ENCODE assay signal across 24 cellular contexts in genomic region chrX:21400408-21401121, GRCh38. TPM values are rescaled to one million over a fixed set of nuclear protein-coding genes. Genes with fewer than 3 reads are reported as not detected.
DNase-seq lines count a peak whose midpoint lies in the region; ATAC-seq, FAIRE-seq and TF ChIP-seq lines count a peak whose summit lies in the region.
"Had no signal": no experiment of that assay in that cellular context is flagged by ENCODE, and none has a peak within 500 bp of the region (broad histone marks: within the 10 kb centered on the region; RNA-seq: fewer than 3 reads in every experiment).

No MANE protein-coding gene starts in this region.

- TF ChIP-seq RAD21 in A549 (conservative IDR thresholded peaks at IDR 0.05 in 1 of 2, IDR thresholded peaks at IDR 0.05 in 1 of 2), result no peak

- H3K4me3 Mint-ChIP-seq in activated B cell treated with CpG ODN at 0.5 μM for 24 hours, result no peak overlapping the region
- H3K4me3 Mint-ChIP-seq: CD8-positive, alpha-beta T cell; HFFc6; IgD-negative memory B cell had no signal

- H3K4me1 ChIP-seq in A549, result peaks cover 6% of the 10 kb centered on the region; the same call in 1 of the 3 replicates
- no peaks in the 10 kb centered on the region for H3K4me1 ChIP-seq in small intestine (ENCODE audit: control insufficient read depth in 2 of 2, insufficient read depth in 1 of 2, low read depth in 1 of 2, low read length in 1 of 2)
- no peaks in the 10 kb centered on the region for H3K4me1 ChIP-seq in ovary (ENCODE audit: insufficient read depth)
- H3K4me1 ChIP-seq in ascending aorta, result no peaks in the 10 kb centered on the region
- H3K4me1 ChIP-seq: BLaER1 treated with 17β-estradiol and CSF1 and Interleukin-3, amounts not matched to agents 10 nM and 100 nM had no signal

- CTCF ChIA-PET in A549 (lab: Yijun Ruan, JAX) (no interaction called here), activated B cell treated with CpG ODN at 0.5 μM for 24 hours (lab: Charles Lee) (no interaction called here)

- ATAC-seq in A549 (no peak), activated B cell treated with CpG ODN at 0.5 μM for 24 hours (ENCODE audit: low read depth) (no peak), GM18873 (IDR thresholded peaks at IDR 0.05; ENCODE audit: low FRiP score, unreplicated experiment) (no peak)
- ATAC-seq: CD8-positive, alpha-beta T cell; HCT116; HepG2 had no signal

- peaks cover 20% of the 10 kb centered on the region for H3K4me1 Mint-ChIP-seq in activated B cell treated with CpG ODN at 0.5 μM for 24 hours

- no peaks in the 10 kb centered on the region for H3K9me3 Mint-ChIP-seq in activated B cell treated with CpG ODN at 0.5 μM for 24 hours
- H3K9me3 Mint-ChIP-seq: CD8-positive, alpha-beta T cell; HFFc6; IgD-negative memory B cell had no signal

- H3K9me3 ChIP-seq in A549, result no peaks in the 10 kb centered on the region
- no peaks in the 10 kb centered on the region for H3K9me3 ChIP-seq in small intestine (ENCODE audit: control insufficient read depth, low read depth)
- no peaks in the 10 kb centered on the region for H3K9me3 ChIP-seq in ovary
- no peaks in the 10 kb centered on the region for H3K9me3 ChIP-seq in ascending aorta
- H3K9me3 ChIP-seq: BLaER1 treated with 17β-estradiol and CSF1 and Interleukin-3, amounts not matched to agents 10 nM and 100 nM had no signal

- no peak overlapping the region for H3K27ac ChIP-seq in A549
- H3K27ac ChIP-seq in small intestine (ENCODE audit: low read depth in 1 of 2, low read length in 1 of 2), result no peak overlapping the region
- H3K27ac ChIP-seq in ovary, result no peak overlapping the region
- H3K27ac ChIP-seq in ascending aorta, result no peak overlapping the region
- H3K27ac ChIP-seq: 22Rv1; BLaER1 treated with 17β-estradiol and CSF1 and Interleukin-3, amounts not matched to agents 10 nM and 100 nM had no signal

- H3K4me2 ChIP-seq in A549, result no peak overlapping the region
- H3K4me2 ChIP-seq: BLaER1 treated with 17β-estradiol and CSF1 and Interleukin-3, amounts not matched to agents 10 nM and 100 nM had no signal

- H3K4me3 ChIP-seq in A549, result no peak overlapping the region
- H3K4me3 ChIP-seq in small intestine (ENCODE audit: low read depth in 1 of 2, low read length in 2 of 2), result no peak overlapping the region
- H3K4me3 ChIP-seq in ovary, result no peak overlapping the region
- H3K4me3 ChIP-seq in ascending aorta, result no peak overlapping the region
- H3K4me3 ChIP-seq: BLaER1 treated with 17β-estradiol and CSF1 and Interleukin-3, amounts not matched to agents 10 nM and 100 nM had no signal

- no peaks in the 10 kb centered on the region for H3K36me3 Mint-ChIP-seq in activated B cell treated with CpG ODN at 0.5 μM for 24 hours (ENCODE audit: low read depth)
- H3K36me3 Mint-ChIP-seq: CD8-positive, alpha-beta T cell; IgD-negative memory B cell had no signal

- DNase-seq in A549 (ENCODE audit: low read depth in 1 of 2, low spot score in 1 of 2) (no peak), activated B cell treated with CpG ODN at 0.5 μM for 24 hours (no peak), frontal cortex (ENCODE audit: low spot score in 2 of 2) (no peak), small intestine (no peak), GDM1 (lab: John Stamatoyannopoulos, UW) (no peak), ovary (no peak), ascending aorta (ENCODE audit: low spot score in 2 of 2) (no peak)
- DNase-seq: Calu3; CD8-positive, alpha-beta T cell; DMS53; DND-41; EL; H7; HFFc6; KBM-7 had no signal

- no peaks in the 10 kb centered on the region for H3K27me3 Mint-ChIP-seq in activated B cell treated with CpG ODN at 0.5 μM for 24 hours
- H3K27me3 Mint-ChIP-seq: IgD-negative memory B cell had no signal

- TF ChIP-seq EP300 in A549 (IDR thresholded peaks at IDR 0.05) (no peak), ovary (IDR thresholded peaks at IDR 0.05) (no peak)

- 67% methylated on average over 1 of the region's 1 CpG for WGBS in A549 (ENCODE audit: missing lambda C conversion rate)
- 65 to 97% (median 67%) methylated on average over 1 of the region's 1 CpG for WGBS in small intestine, 3 donors
- WGBS in ovary, 3 donors, result 64 to 75% (median 68%) methylated on average over 1 of the region's 1 CpG

- intact Hi-C loops in activated B cell treated with CpG ODN at 0.5 μM for 24 hours (cut with micrococcal nuclease), result loop anchor here (5.0 kb wide), 1 partner anchor 37 kb away; no protein-coding TSS in a partner anchor
- intact Hi-C loops in ovary (cut with DNase I), result no loop called here
- intact Hi-C loops in ascending aorta (cut with DNase I), result no loop called here

- no peaks in the 10 kb centered on the region for H3K36me3 ChIP-seq in small intestine (ENCODE audit: control insufficient read depth in 2 of 2, insufficient read depth in 2 of 2, low read length in 2 of 2)
- no peaks in the 10 kb centered on the region for H3K36me3 ChIP-seq in ovary
- no peaks in the 10 kb centered on the region for H3K36me3 ChIP-seq in ascending aorta
- H3K36me3 ChIP-seq: BLaER1 treated with 17β-estradiol and CSF1 and Interleukin-3, amounts not matched to agents 10 nM and 100 nM had no signal

- POLR2A ChIA-PET in A549 (lab: Yijun Ruan, JAX) (no interaction called here), activated B cell treated with CpG ODN at 0.5 μM for 24 hours (lab: Charles Lee) (no interaction called here)

- TF ChIP-seq CTCF in A549 (IDR thresholded peaks at IDR 0.05) (no peak), activated B cell treated with CpG ODN at 0.5 μM for 24 hours (IDR thresholded peaks at IDR 0.05) (no peak), ovary (IDR thresholded peaks at IDR 0.05) (no peak), ascending aorta (IDR thresholded peaks at IDR 0.05) (no peak)

- peak overlapping the region; percentile 69 for H3K27ac Mint-ChIP-seq in activated B cell treated with CpG ODN at 0.5 μM for 24 hours
- H3K27ac Mint-ChIP-seq: CD8-positive, alpha-beta T cell; HFFc6; IgD-negative memory B cell had no signal

- FAIRE-seq in A549 (lab: Jason Lieb, UNC), result peak; percentile 80
- FAIRE-seq in frontal cortex (lab: Jason Lieb, UNC), result peak; percentile 37
- FAIRE-seq in small intestine (lab: Jason Lieb, UNC), result peak; percentile 94
- FAIRE-seq: GM12891, GM18507, HepG2 had no signal

- TF ChIP-seq POLR2A in A549 (IDR thresholded peaks at IDR 0.05; ENCODE audit: low read length), result no peak
- TF ChIP-seq POLR2A in ovary (IDR thresholded peaks at IDR 0.05), result no peak

- H3K27me3 ChIP-seq in small intestine (ENCODE audit: control insufficient read depth in 2 of 2, insufficient read depth in 2 of 2, low read length in 2 of 2), result no peaks in the 10 kb centered on the region
- no peaks in the 10 kb centered on the region for H3K27me3 ChIP-seq in ovary
- H3K27me3 ChIP-seq in ascending aorta, result no peaks in the 10 kb centered on the region
- H3K27me3 ChIP-seq: BLaER1 treated with 17β-estradiol and CSF1 and Interleukin-3, amounts not matched to agents 10 nM and 100 nM had no signal

TF ChIP-seq in A549, 52 proteins besides CTCF, POLR2A, EP300 and RAD21 (continues in another document):
- TF ChIP-seq CBX8 (IDR thresholded peaks at IDR 0.05) (no peak), SREBF2 (IDR thresholded peaks at IDR 0.05) (no peak), MAFK (IDR thresholded peaks at IDR 0.05; ENCODE audit: partially characterized antibody) (no peak), ZFP36 (IDR thresholded peaks at IDR 0.05; ENCODE audit: borderline replicate concordance, partially characterized antibody) (no peak), EHMT2 (IDR thresholded peaks at IDR 0.05; ENCODE audit: low read depth) (no peak), CHD4 (IDR thresholded peaks at IDR 0.05; ENCODE audit: borderline replicate concordance) (no peak), NPAS2 (CRISPR knock-in tag; IDR thresholded peaks at IDR 0.05; ENCODE audit: borderline replicate concordance) (no peak), ELK1 (IDR thresholded peaks at IDR 0.05; ENCODE audit: low read depth, low read length) (no peak), TP53 (CRISPR knock-in tag; IDR thresholded peaks at IDR 0.05) (no peak), POLR2AphosphoS2 (conservative IDR thresholded peaks at IDR 0.05; ENCODE audit: low read length) (no peak), FOSB (CRISPR knock-in tag; IDR thresholded peaks at IDR 0.05) (no peak), PBX3 (IDR thresholded peaks at IDR 0.05) (no peak), CHD2 (IDR thresholded peaks at IDR 0.05; ENCODE audit: low read length, partially characterized antibody) (no peak), CEBPB (IDR thresholded peaks at IDR 0.05) (no peak), RCOR1 (IDR thresholded peaks at IDR 0.05; ENCODE audit: low read depth, low read length) (no peak)

RNA-seq across cellular contexts. Expression of gene CNKSR2, which starts 26.3 kb away (rescaled TPM):
- polyA plus RNA-seq in A549 (2011; rRNA removed) (11.4 and 12.7 TPM in 2 replicates), A549 (2017; fragmentation: RNase III; extraction: RNeasy Plus Mini Kit Qiagen cat#74134 plus additional on column Dnase treatment) (4.9 to 6.0 TPM (median 5.8 TPM) in 3 replicates), small intestine (under 1 TPM in 2 of 3 donors, not detected in 1; under 0.01 to 0.25 TPM), ovary (1 to 10 TPM; 1.3 to 1.5 TPM)
- 2.9 and 3.7 TPM in 2 replicates for polyA plus RNA-seq in A549 (2012; cell fraction: cytosol; rRNA removed)
- polyA plus RNA-seq in A549 (2012; cell fraction: nucleus; rRNA removed), result 12.5 and 13.3 TPM in 2 replicates
- polyA minus RNA-seq in A549 (2011; rRNA and poly(A)+ RNA removed), result 24.3 and 25.7 TPM in 2 replicates
- total RNA-seq in activated B cell treated with CpG ODN at 0.5 μM for 24 hours (15.6 and 15.7 TPM in 2 replicates), frontal cortex (173 TPM), ovary (10 to 100 TPM in 1 of 7 donors, 1 to 10 TPM in 4, under 1 TPM in 2; 0.35 to 20.6 (median 3.6) TPM), ascending aorta (0.53 TPM)
- total RNA-seq: Calu3, G401, HepG2, HFFc6 had no signal
- polyA plus RNA-seq: HepG2 had no signal
